In the genomic region with DNA sequence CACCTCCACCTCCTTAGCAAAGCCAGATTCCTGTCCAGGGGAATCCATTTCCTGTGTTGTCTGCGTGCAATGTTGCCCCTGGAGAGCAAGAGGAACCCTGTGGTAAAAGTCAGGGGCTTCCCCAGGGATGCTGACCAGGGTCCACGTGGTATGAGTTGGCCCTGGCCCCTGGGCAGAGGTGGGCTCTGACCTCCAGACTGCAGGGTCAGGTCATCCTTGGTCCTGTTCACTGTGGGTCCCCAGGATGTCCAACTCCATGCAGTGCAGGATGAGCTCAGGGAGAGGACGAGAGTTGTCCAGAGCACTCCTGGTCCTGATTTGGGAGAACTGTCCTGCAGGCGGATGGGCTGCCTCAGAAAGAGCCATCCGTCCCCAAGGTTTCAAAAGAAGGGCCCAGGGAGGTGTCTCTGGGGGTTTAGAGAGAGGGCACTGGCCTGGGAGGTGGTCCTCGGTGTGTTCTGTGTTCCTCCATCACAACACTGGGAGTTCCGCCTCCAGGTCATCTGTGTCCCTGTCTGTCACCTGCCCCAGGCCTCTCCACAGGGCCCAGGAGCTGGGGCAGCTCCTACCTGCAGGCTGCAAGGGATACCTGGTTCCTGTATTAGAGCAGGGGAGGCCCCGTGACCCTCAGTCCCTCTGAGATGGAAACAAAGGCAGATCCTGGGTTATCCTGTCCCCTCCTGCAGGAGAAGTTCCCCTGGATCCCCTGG, we compare ENCODE assay signal across 31 cellular contexts. TPM values are rescaled to one million over a fixed set of nuclear protein-coding genes. Genes with fewer than 3 reads are reported as not detected.
"Had no signal": no experiment of that assay in that cellular context is flagged by ENCODE, and none has a peak within 500 bp of the region (broad histone marks: within the 10 kb centered on the region; RNA-seq: fewer than 3 reads in every experiment).

No MANE protein-coding gene starts in this region.

- H3K4me1 ChIP-seq: SJCRH30 had no signal

- DNase-seq: activated CD4-positive, alpha-beta T cell treated with anti-CD3 and anti-CD28 coated beads, Interleukin-2, amount 10 ng/mL, durations not matched to agents 24 days and 14 days; activated CD4-positive, alpha-beta T cell treated with anti-CD3 and anti-CD28 coated beads, Interleukin-2, amount 50 U/mL, for 4 hours; activated CD8-positive, alpha-beta memory T cell treated with anti-CD3 and anti-CD28 coated beads, Interleukin-2, amount 50 U/mL, for 4 hours; activated CD8-positive, alpha-beta T cell treated with anti-CD3 and anti-CD28 coated beads for 36 hours; activated naive CD4-positive, alpha-beta T cell; activated naive CD4-positive, alpha-beta T cell treated with anti-CD3 and anti-CD28 coated beads, Interleukin-2, amount 50 U/mL, for 16 hours; activated naive CD8-positive, alpha-beta T cell treated with anti-CD3 and anti-CD28 coated beads for 36 hours; activated T-cell treated with anti-CD3 and anti-CD28 coated beads for 4 hours; activated T-cell treated with anti-CD3 and anti-CD28 coated beads, Interleukin-2, amount 50 U/mL, for 4 hours; amniotic stem cell; aorta; brain microvascular endothelial cell; central memory CD4-positive, alpha-beta T cell; Kasumi-1; MM.1S; MV-4-11; NCI-H1092; NCI-H1436 treated with DMSO at 0.1 percent for 48 hours; NCI-H1694 treated with DMSO at 0.1 percent for 48 hours; NCI-H2029; NCI-H345; NCI-H524 treated with DMSO at 0.1 percent for 48 hours; SHP77; SJCRH30; SK-N-SH had no signal

- H3K4me1 Mint-ChIP-seq: activated CD4-positive, alpha-beta T cell treated with anti-CD3 and anti-CD28 coated beads, Interleukin-2, amount 10 ng/mL, durations not matched to agents 24 days and 14 days; activated naive CD8-positive, alpha-beta T cell treated with anti-CD3 and anti-CD28 coated beads for 36 hours had no signal

- H3K4me3 Mint-ChIP-seq: activated CD4-positive, alpha-beta T cell treated with anti-CD3 and anti-CD28 coated beads, Interleukin-2, amount 10 ng/mL, durations not matched to agents 24 days and 14 days; activated CD8-positive, alpha-beta T cell treated with anti-CD3 and anti-CD28 coated beads for 36 hours; activated naive CD8-positive, alpha-beta T cell treated with anti-CD3 and anti-CD28 coated beads for 36 hours; activated T-cell treated with anti-CD3 and anti-CD28 coated beads, Interleukin-2, amount 50 U/mL, for 4 hours; activated T-helper 1 cell treated with anti-CD3 and anti-CD28 coated beads, Interleukin-12 subunit alpha, Interleukin-12 subunit beta, Interleukin-2, Interleukin-4 antibody, amounts not matched to agents 30 ng/mL and 10 ng/mL and 1 ng/mL, durations not matched to agents 14 hours and 24 hours and 36 hours; T-helper 1 cell treated with Interleukin-12 subunit alpha and Interleukin-12 subunit beta and Interleukin-4 antibody, amounts not matched to agents 30 μg/mL and 1 μg/mL, for 36 hours; T-helper 2 cell treated with Interferon-gamma antibody and Interleukin-4, amounts not matched to agents 5 μg/mL and 100 μg/mL, for 36 hours had no signal

- ATAC-seq: activated CD8-positive, alpha-beta T cell treated with anti-CD3 and anti-CD28 coated beads for 36 hours; activated T-cell treated with anti-CD3 and anti-CD28 coated beads, Interleukin-2, amount 50 U/mL, for 4 hours; Panc1 had no signal

- H3K36me3 ChIP-seq: brain microvascular endothelial cell, SJCRH30 had no signal

- H3K9ac ChIP-seq: SK-N-SH had no signal

- H3K4me2 ChIP-seq: SK-N-SH had no signal

- H3K9me3 ChIP-seq: SK-N-SH had no signal

- H3K27ac ChIP-seq: brain microvascular endothelial cell, SJCRH30 had no signal

- H3K27ac Mint-ChIP-seq: activated CD4-positive, alpha-beta T cell treated with anti-CD3 and anti-CD28 coated beads, Interleukin-2, amount 10 ng/mL, durations not matched to agents 24 days and 14 days; activated CD8-positive, alpha-beta T cell treated with anti-CD3 and anti-CD28 coated beads for 36 hours; activated naive CD8-positive, alpha-beta T cell treated with anti-CD3 and anti-CD28 coated beads for 36 hours; activated T-helper 1 cell treated with anti-CD3 and anti-CD28 coated beads, Interleukin-12 subunit alpha, Interleukin-12 subunit beta, Interleukin-2, Interleukin-4 antibody, amounts not matched to agents 30 ng/mL and 10 ng/mL and 1 ng/mL, durations not matched to agents 14 hours and 24 hours and 36 hours; T-helper 1 cell treated with Interleukin-12 subunit alpha and Interleukin-12 subunit beta and Interleukin-4 antibody, amounts not matched to agents 30 μg/mL and 1 μg/mL, for 36 hours; T-helper 2 cell treated with Interferon-gamma antibody and Interleukin-4, amounts not matched to agents 5 μg/mL and 100 μg/mL, for 36 hours had no signal

- H3K4me3 ChIP-seq: SJCRH30 had no signal

- H3K27me3 ChIP-seq: brain microvascular endothelial cell had no signal

RNA-seq across cellular contexts. Expression of gene CEACAM4, which starts 1.2 kb away (rescaled TPM):
- total RNA-seq: activated CD4-positive, alpha-beta T cell treated with anti-CD3 and anti-CD28 coated beads, Interleukin-2, amount 10 ng/mL, durations not matched to agents 24 days and 14 days; activated CD8-positive, alpha-beta T cell treated with anti-CD3 and anti-CD28 coated beads for 36 hours; activated naive CD8-positive, alpha-beta T cell treated with anti-CD3 and anti-CD28 coated beads for 36 hours; activated T-cell treated with anti-CD3 and anti-CD28 coated beads, Interleukin-2, amount 50 U/mL, for 4 hours; activated T-helper 1 cell treated with anti-CD3 and anti-CD28 coated beads, Interleukin-12 subunit alpha, Interleukin-12 subunit beta, Interleukin-2, Interleukin-4 antibody, amounts not matched to agents 30 ng/mL and 10 ng/mL and 1 ng/mL, durations not matched to agents 14 hours and 24 hours and 36 hours; NCI-H460; RPMI7951; SJCRH30 had no signal
- polyA plus RNA-seq: SK-N-SH had no signal

RNA-seq across cellular contexts. Expression of gene CEACAM21, which starts 52.2 kb away (rescaled TPM):
- total RNA-seq: NCI-H460, RPMI7951 had no signal
- polyA plus RNA-seq: SK-N-SH had no signal

RNA-seq across cellular contexts. Expression of gene CEACAM7, which starts 59.9 kb away (rescaled TPM):
- total RNA-seq: activated CD4-positive, alpha-beta T cell treated with anti-CD3 and anti-CD28 coated beads, Interleukin-2, amount 10 ng/mL, durations not matched to agents 24 days and 14 days; activated CD8-positive, alpha-beta T cell treated with anti-CD3 and anti-CD28 coated beads for 36 hours; activated naive CD8-positive, alpha-beta T cell treated with anti-CD3 and anti-CD28 coated beads for 36 hours; activated T-helper 1 cell treated with anti-CD3 and anti-CD28 coated beads, Interleukin-12 subunit alpha, Interleukin-12 subunit beta, Interleukin-2, Interleukin-4 antibody, amounts not matched to agents 30 ng/mL and 10 ng/mL and 1 ng/mL, durations not matched to agents 14 hours and 24 hours and 36 hours; NCI-H460; RPMI7951; SJCRH30 had no signal
- polyA plus RNA-seq: SK-N-SH had no signal
